ENCODE assay signal across 24 cellular contexts in genomic region chr2:750628-751027, GRCh38.
"Had no signal": no experiment of that assay in that cellular context is flagged by ENCODE, and none has a peak within 500 bp of the region (broad histone marks: within the 10 kb centered on the region; RNA-seq: fewer than 3 reads in every experiment).

No MANE protein-coding gene starts in this region.

- H3K4me1 ChIP-seq: stomach, suprapubic skin, testis, thyroid gland, tibial artery, tibial nerve, transverse colon, upper lobe of left lung, upper lobe of right lung, uterus, vagina had no signal

- H3K4me3 ChIP-seq: stomach, suprapubic skin, testis, thoracic aorta, thyroid gland, tibial artery, tibial nerve, transverse colon, upper lobe of left lung, upper lobe of right lung, uterus, vagina had no signal

- H3K27me3 ChIP-seq: suprapubic skin, testis, thyroid gland, tibial nerve, transverse colon, upper lobe of left lung, uterus, vagina had no signal

- DNase-seq: stimulated activated CD4-positive, alpha-beta T cell treated with anti-CD3 and anti-CD28 coated beads, Interleukin-2, amount 100 ng/mL, for 48 hours; stimulated activated CD4-positive, alpha-beta T cell treated with anti-CD3 and anti-CD28 coated beads, Interleukin-4, amount 100 ng/mL, for 1 hour; stimulated activated CD4-positive, alpha-beta T cell treated with anti-CD3 and anti-CD28 coated beads, Interleukin-4, amount 100 ng/mL, for 24 hours; stimulated activated CD4-positive, alpha-beta T cell treated with anti-CD3 and anti-CD28 coated beads, Interleukin-4, amount 100 ng/mL, for 4 hours; stimulated activated CD8-positive, alpha-beta memory T cell treated with anti-CD3 and anti-CD28 coated beads, Interleukin-4, amount 100 ng/mL, for 48 hours; stimulated activated naive B cell treated with anti-CD40 and anti-IgM and Interleukin-4, amounts not matched to agents 10 μg/mL and 1 μg/mL and 100 μg/mL, for 72 hours; stimulated activated naive CD4-positive, alpha-beta T cell; stimulated activated naive CD4-positive, alpha-beta T cell treated with Interleukin-2 at 50 U/mL for 16 hours; stimulated activated naive CD8-positive, alpha-beta T cell treated with anti-CD3 and anti-CD28 coated beads, Interleukin-15, amount 100 ng/mL, for 72 hours; stimulated activated naive CD8-positive, alpha-beta T cell treated with anti-CD3 and anti-CD28 coated beads, Interleukin-15, Interleukin-2, amounts not matched to agents 100 U/mL and 50 U/mL, for 24 hours; stomach; substantia nigra; testis; thyroid gland; tibial artery; transverse colon; trophoblast cell; upper lobe of left lung; upper lobe of right lung; uterus had no signal

- H3K36me3 ChIP-seq: stomach, suprapubic skin, thoracic aorta, thyroid gland, tibial artery, tibial nerve, transverse colon, upper lobe of left lung, upper lobe of right lung, uterus, vagina had no signal

- H3K9me3 ChIP-seq: stomach, suprapubic skin, testis, thoracic aorta, thyroid gland, tibial artery, tibial nerve, transverse colon, upper lobe of left lung, upper lobe of right lung, uterus, vagina had no signal

- H3K27ac ChIP-seq: stomach, suprapubic skin, testis, thoracic aorta, thyroid gland, tibial artery, tibial nerve, transverse colon, upper lobe of left lung, upper lobe of right lung, uterus, vagina had no signal
